31 cellular contexts compared by ENCODE assay signal in genomic region chr18:57334383-57334782, GRCh38. TPM values are rescaled to one million over a fixed set of nuclear protein-coding genes. Genes with fewer than 3 reads are reported as not detected.
"Had no signal": no experiment of that assay in that cellular context is flagged by ENCODE, and none has a peak within 500 bp of the region (broad histone marks: within the 10 kb centered on the region; RNA-seq: fewer than 3 reads in every experiment).

No MANE protein-coding gene starts in this region.

- H3K27me3 ChIP-seq: testis, thyroid gland, tibial artery, tibial nerve, transverse colon, upper lobe of left lung, upper lobe of right lung, uterus, vagina had no signal

- H3K36me3 Mint-ChIP-seq: stimulated activated effector memory CD8-positive, alpha-beta T cell treated with anti-CD3 and anti-CD28 coated beads, Interleukin-12 subunit alpha, Interleukin-12 subunit beta, amount 100 ng/mL, for 72 hours; stimulated activated memory B cell treated with anti-CD40 and anti-IgM and Interleukin-4, amounts not matched to agents 10 μg/mL and 1 μg/mL and 100 μg/mL, for 72 hours; type B pancreatic cell had no signal

- H3K4me1 ChIP-seq: stomach, suprapubic skin, testis, thyroid gland, tibial artery, tibial nerve, transverse colon, upper lobe of left lung, upper lobe of right lung, uterus, vagina had no signal

- H3K9me3 Mint-ChIP-seq: stimulated activated effector memory CD8-positive, alpha-beta T cell treated with anti-CD3 and anti-CD28 coated beads, Interleukin-12 subunit alpha, Interleukin-12 subunit beta, amount 100 ng/mL, for 72 hours; stimulated activated naive B cell treated with anti-CD40 and anti-IgM and Interleukin-4, amounts not matched to agents 10 μg/mL and 1 μg/mL and 100 μg/mL, for 72 hours; stimulated activated naive CD8-positive, alpha-beta T cell treated with anti-CD3 and anti-CD28 coated beads, Interleukin-15, amount 100 ng/mL, for 72 hours; stimulated activated naive CD8-positive, alpha-beta T cell treated with anti-CD3 and anti-CD28 coated beads, Interleukin-15, Interleukin-2, amounts not matched to agents 100 ng/mL and 50 ng/mL, for 24 hours; type B pancreatic cell had no signal

- FAIRE-seq: urothelium cell line had no signal

- H3K36me3 ChIP-seq: stomach, suprapubic skin, thoracic aorta, thyroid gland, tibial artery, tibial nerve, transverse colon, upper lobe of left lung, upper lobe of right lung, uterus, vagina had no signal

- H3K4me3 Mint-ChIP-seq: stimulated activated effector memory CD8-positive, alpha-beta T cell treated with anti-CD3 and anti-CD28 coated beads, Interleukin-12 subunit alpha, Interleukin-12 subunit beta, amount 100 ng/mL, for 72 hours; stimulated activated memory B cell treated with anti-CD40 and anti-IgM and Interleukin-4, amounts not matched to agents 10 μg/mL and 1 μg/mL and 100 μg/mL, for 72 hours; stimulated activated naive B cell treated with anti-CD40 and anti-IgM and Interleukin-4, amounts not matched to agents 10 μg/mL and 1 μg/mL and 100 μg/mL, for 72 hours; stimulated activated naive CD8-positive, alpha-beta T cell treated with anti-CD3 and anti-CD28 coated beads, Interleukin-15, amount 100 ng/mL, for 72 hours; stimulated activated naive CD8-positive, alpha-beta T cell treated with anti-CD3 and anti-CD28 coated beads, Interleukin-15, Interleukin-2, amounts not matched to agents 100 ng/mL and 50 ng/mL, for 24 hours; type B pancreatic cell had no signal

- H3K4me3 ChIP-seq: stomach, suprapubic skin, testis, thoracic aorta, thyroid gland, tibial artery, tibial nerve, transverse colon, upper lobe of left lung, upper lobe of right lung, uterus, vagina had no signal

- H3K27ac Mint-ChIP-seq: stimulated activated effector memory CD8-positive, alpha-beta T cell treated with anti-CD3 and anti-CD28 coated beads, Interleukin-12 subunit alpha, Interleukin-12 subunit beta, amount 100 ng/mL, for 72 hours; stimulated activated memory B cell treated with anti-CD40 and anti-IgM and Interleukin-4, amounts not matched to agents 10 μg/mL and 1 μg/mL and 100 μg/mL, for 72 hours; stimulated activated naive B cell treated with anti-CD40 and anti-IgM and Interleukin-4, amounts not matched to agents 10 μg/mL and 1 μg/mL and 100 μg/mL, for 72 hours; stimulated activated naive CD8-positive, alpha-beta T cell treated with anti-CD3 and anti-CD28 coated beads, Interleukin-15, amount 100 ng/mL, for 72 hours; stimulated activated naive CD8-positive, alpha-beta T cell treated with anti-CD3 and anti-CD28 coated beads, Interleukin-15, Interleukin-2, amounts not matched to agents 100 ng/mL and 50 ng/mL, for 24 hours; type B pancreatic cell had no signal

- DNase-seq: stimulated activated CD4-positive, alpha-beta T cell treated with anti-CD3 and anti-CD28 coated beads, Interleukin-2, amount 100 ng/mL, for 48 hours; stimulated activated CD4-positive, alpha-beta T cell treated with anti-CD3 and anti-CD28 coated beads, Interleukin-4, amount 100 ng/mL, for 1 hour; stimulated activated CD4-positive, alpha-beta T cell treated with anti-CD3 and anti-CD28 coated beads, Interleukin-4, amount 100 ng/mL, for 24 hours; stimulated activated CD4-positive, alpha-beta T cell treated with anti-CD3 and anti-CD28 coated beads, Interleukin-4, amount 100 ng/mL, for 4 hours; stimulated activated CD8-positive, alpha-beta memory T cell treated with anti-CD3 and anti-CD28 coated beads, Interleukin-4, amount 100 ng/mL, for 48 hours; stimulated activated naive B cell treated with anti-CD40 and anti-IgM and Interleukin-4, amounts not matched to agents 10 μg/mL and 1 μg/mL and 100 μg/mL, for 72 hours; stimulated activated naive CD4-positive, alpha-beta T cell; stimulated activated naive CD4-positive, alpha-beta T cell treated with Interleukin-2 at 50 U/mL for 16 hours; stimulated activated naive CD8-positive, alpha-beta T cell treated with anti-CD3 and anti-CD28 coated beads, Interleukin-15, amount 100 ng/mL, for 72 hours; stimulated activated naive CD8-positive, alpha-beta T cell treated with anti-CD3 and anti-CD28 coated beads, Interleukin-15, Interleukin-2, amounts not matched to agents 100 U/mL and 50 U/mL, for 24 hours; stomach; substantia nigra; testis; thyroid gland; tibial artery; transverse colon; trophoblast cell; upper lobe of left lung; upper lobe of right lung; uterus had no signal

- H3K4me1 Mint-ChIP-seq: stimulated activated effector memory CD8-positive, alpha-beta T cell treated with anti-CD3 and anti-CD28 coated beads, Interleukin-12 subunit alpha, Interleukin-12 subunit beta, amount 100 ng/mL, for 72 hours; stimulated activated memory B cell treated with anti-CD40 and anti-IgM and Interleukin-4, amounts not matched to agents 10 μg/mL and 1 μg/mL and 100 μg/mL, for 72 hours; stimulated activated naive B cell treated with anti-CD40 and anti-IgM and Interleukin-4, amounts not matched to agents 10 μg/mL and 1 μg/mL and 100 μg/mL, for 72 hours; stimulated activated naive CD8-positive, alpha-beta T cell treated with anti-CD3 and anti-CD28 coated beads, Interleukin-15, amount 100 ng/mL, for 72 hours had no signal

- ATAC-seq: stimulated activated effector memory CD8-positive, alpha-beta T cell treated with anti-CD3 and anti-CD28 coated beads, Interleukin-12 subunit alpha, Interleukin-12 subunit beta, amount 100 ng/mL, for 72 hours; stimulated activated memory B cell treated with anti-CD40 and anti-IgM and Interleukin-4, amounts not matched to agents 10 μg/mL and 1 μg/mL and 100 μg/mL, for 72 hours; stimulated activated naive B cell treated with anti-CD40 and anti-IgM and Interleukin-4, amounts not matched to agents 10 μg/mL and 1 μg/mL and 100 μg/mL, for 72 hours; stimulated activated naive CD8-positive, alpha-beta T cell treated with anti-CD3 and anti-CD28 coated beads, Interleukin-15, amount 100 ng/mL, for 72 hours; stimulated activated naive CD8-positive, alpha-beta T cell treated with anti-CD3 and anti-CD28 coated beads, Interleukin-15, Interleukin-2, amounts not matched to agents 100 U/mL and 50 U/mL, for 24 hours; upper lobe of right lung had no signal

- H3K27ac ChIP-seq: stomach, suprapubic skin, testis, thoracic aorta, thyroid gland, tibial artery, tibial nerve, transverse colon, upper lobe of left lung, upper lobe of right lung, uterus, vagina had no signal

- H3K9me3 ChIP-seq: stomach, suprapubic skin, testis, thoracic aorta, thyroid gland, tibial artery, tibial nerve, transverse colon, upper lobe of left lung, upper lobe of right lung, uterus, vagina had no signal

RNA-seq across cellular contexts. Expression of gene ST8SIA3, which starts 18.0 kb away (rescaled TPM):
- total RNA-seq: subcutaneous adipose tissue, suprapubic skin, thoracic aorta, tibial nerve, upper lobe of right lung, ureter had no signal
